ENCODE assay signal across 2 cellular contexts in genomic region chr6:34102696-34103095, GRCh38.
TF ChIP-seq lines count a peak whose summit lies in the region.

No MANE protein-coding gene starts in this region.

TF ChIP-seq in HEK293, 187 proteins besides CTCF, POLR2A, EP300 and RAD21:
- TF ChIP-seq ZBTB8A (tag by site-specific recombination; IDR thresholded peaks at IDR 0.05) (no peak), ZIC2 (tag by site-specific recombination; IDR thresholded peaks at IDR 0.05) (peak; percentile 29; the same call in 1 of the 2 replicates)

TF ChIP-seq in K562, 482 proteins besides CTCF, POLR2A, EP300 and RAD21:
- no peak for TF ChIP-seq SRSF1 (IDR thresholded peaks at IDR 0.05; ENCODE audit: low read depth, low read length)
- TF ChIP-seq CHD2 (IDR thresholded peaks at IDR 0.05; ENCODE audit: low read depth, low read length) = no peak
- no peak for TF ChIP-seq SAP30 (IDR thresholded peaks at IDR 0.05; ENCODE audit: borderline replicate concordance, insufficient read depth, low read depth, low read length, poor library complexity, severe bottlenecking)
- TF ChIP-seq ETV1 (tag; conservative IDR thresholded peaks at IDR 0.05; ENCODE audit: low read depth) = no peak
- TF ChIP-seq SAFB (IDR thresholded peaks at IDR 0.05; ENCODE audit: borderline replicate concordance, low read depth, low read length) = no peak
- TF ChIP-seq THAP12 (CRISPR knock-in tag; IDR thresholded peaks at IDR 0.05) = 0 out of 2 replicates have a peak, but pooled peaks have one; percentile 21
- no peak for TF ChIP-seq POLR2AphosphoS5 (IDR thresholded peaks at IDR 0.05; ENCODE audit: control insufficient read depth, insufficient read depth, low read depth, low read length)
